Comparison of ENCODE assay signal across 8 cellular contexts in genomic region chr18:79949571-79950439, GRCh38. TPM values are rescaled to one million over a fixed set of nuclear protein-coding genes. Genes with fewer than 3 reads are reported as not detected.
DNase-seq lines count a peak whose midpoint lies in the region; ATAC-seq and TF ChIP-seq lines count a peak whose summit lies in the region.

No MANE protein-coding gene starts in this region.

- TF ChIP-seq CTCF in ovary (IDR thresholded peaks at IDR 0.05): no peak

- H3K36me3 ChIP-seq in SJCRH30: no peaks in the 10 kb centered on the region
- H3K36me3 ChIP-seq in esophagus (ENCODE audit: control insufficient read depth in 2 of 2, insufficient read depth in 2 of 2, low read length in 1 of 2): peaks cover 0 to 6% of the 10 kb centered on the region in 2 donors
- no peaks in the 10 kb centered on the region for H3K36me3 ChIP-seq in ovary

- peak overlapping the region; percentile 83 for H3K4me3 Mint-ChIP-seq in activated T-cell treated with anti-CD3 and anti-CD28 coated beads, Interleukin-2, amount 50 U/mL, for 24 hours

- ATAC-seq in GM19023 (IDR thresholded peaks at IDR 0.05; ENCODE audit: unreplicated experiment) (no peak), HG02759 (IDR thresholded peaks at IDR 0.05; ENCODE audit: unreplicated experiment) (no peak), GM19467 (IDR thresholded peaks at IDR 0.05; ENCODE audit: unreplicated experiment) (no peak)

- 61 to 62% methylated on average over 14 of the region's 14 CpGs for WGBS in esophagus, 2 donors
- WGBS in ovary, 3 donors: 65 to 75% (median 71%) methylated on average over 14 of the region's 14 CpGs

- H3K36me3 Mint-ChIP-seq in activated T-cell treated with anti-CD3 and anti-CD28 coated beads, Interleukin-2, amount 50 U/mL, for 24 hours (ENCODE audit: low read depth): peaks cover 31% of the 10 kb centered on the region

- TF ChIP-seq POLR2A in ovary (IDR thresholded peaks at IDR 0.05): no peak

- no peaks in the 10 kb centered on the region for H3K4me1 ChIP-seq in SJCRH30
- peaks cover 6 to 13% of the 10 kb centered on the region in 2 donors for H3K4me1 ChIP-seq in esophagus (ENCODE audit: control insufficient read depth in 2 of 2, insufficient read depth in 2 of 2, low read length in 1 of 2)
- peaks cover 17% of the 10 kb centered on the region for H3K4me1 ChIP-seq in ovary (ENCODE audit: insufficient read depth)

- H3K4me3 ChIP-seq in SJCRH30 (peak overlapping the region; percentile 65), esophagus (ENCODE audit: low read depth in 1 of 2, low read length in 2 of 2) (peak overlapping the region; percentile 73 to 88), ovary (peak overlapping the region; percentile 59)

- H3K27me3 ChIP-seq in SJCRH30 (no peaks in the 10 kb centered on the region), esophagus (ENCODE audit: control insufficient read depth in 1 of 2, insufficient read depth in 2 of 2, low read length in 2 of 2) (no peaks in the 10 kb centered on the region), ovary (no peaks in the 10 kb centered on the region)

- intact Hi-C loops in ovary (cut with DNase I): loop anchor here in 1 of 4 donors (5.0 kb wide), 1 partner anchor 87 kb away; no protein-coding TSS in a partner anchor

- TF ChIP-seq EP300 in ovary (IDR thresholded peaks at IDR 0.05): no peak

- DNase-seq in activated T-cell treated with anti-CD3 and anti-CD28 coated beads, Interleukin-2, amount 50 U/mL, for 24 hours: peak; percentile 24
- DNase-seq in activated T-cell treated with anti-CD3 and anti-CD28 coated beads for 4 hours: no peak
- no peak for DNase-seq in SJCRH30
- DNase-seq in ovary: peak in 3 of 5 donors; percentile 6 to 30 (median 17)

- H3K9me3 Mint-ChIP-seq in activated T-cell treated with anti-CD3 and anti-CD28 coated beads, Interleukin-2, amount 50 U/mL, for 24 hours: no peaks in the 10 kb centered on the region

- H3K27ac ChIP-seq in SJCRH30 (no peak overlapping the region), esophagus (ENCODE audit: low read depth in 2 of 2, low read length in 1 of 2) (peak overlapping the region; percentile 75 to 81), ovary (no peak overlapping the region)

- peak overlapping the region; percentile 70 for H3K27ac Mint-ChIP-seq in activated T-cell treated with anti-CD3 and anti-CD28 coated beads, Interleukin-2, amount 50 U/mL, for 24 hours

- peaks cover 49% of the 10 kb centered on the region for H3K4me1 Mint-ChIP-seq in activated T-cell treated with anti-CD3 and anti-CD28 coated beads, Interleukin-2, amount 50 U/mL, for 24 hours (ENCODE audit: low read depth)

- H3K9me3 ChIP-seq in SJCRH30 (replicated peaks) (no peaks in the 10 kb centered on the region), esophagus (ENCODE audit: control insufficient read depth in 2 of 2, insufficient read depth in 1 of 2, low read depth in 1 of 2, low read length in 1 of 2) (no peaks in the 10 kb centered on the region), ovary (no peaks in the 10 kb centered on the region)

- H3K27me3 Mint-ChIP-seq in activated T-cell treated with anti-CD3 and anti-CD28 coated beads, Interleukin-2, amount 50 U/mL, for 24 hours: no peaks in the 10 kb centered on the region

RNA-seq across cellular contexts. Expression of gene SLC66A2, which starts 1.6 kb away (rescaled TPM):
- 14.2 and 16.3 TPM in 2 replicates for total RNA-seq in SJCRH30 (2014; rRNA removed; shearing (Covaris generic))
- polyA plus RNA-seq in esophagus: 10 to 100 TPM; 38.8 to 57.7 TPM
- total RNA-seq in ovary: 10 to 100 TPM; 16.3 to 31.1 (median 27.0) TPM
- polyA plus RNA-seq in ovary: 10 to 100 TPM in 1 of 2 donors, 1 to 10 TPM in 1; 2.1 to 27.8 TPM

RNA-seq across cellular contexts. Expression of gene HSBP1L1, which starts 14.6 kb away (rescaled TPM):
- total RNA-seq in SJCRH30 (2014; rRNA removed; shearing (Covaris generic)): not detected in 2 replicates
- polyA plus RNA-seq in esophagus (10 to 100 TPM; 26.0 to 96.9 TPM), ovary (10 to 100 TPM; 11.4 to 15.9 TPM)
- total RNA-seq in ovary: 10 to 100 TPM in 6 of 7 donors, 1 to 10 TPM in 1; 7.6 to 26.2 (median 12.3) TPM

RNA-seq across cellular contexts. Expression of gene TXNL4A, which starts 38.6 kb away (rescaled TPM):
- 59.4 and 60.7 TPM in 2 replicates for total RNA-seq in SJCRH30 (2014; rRNA removed; shearing (Covaris generic))
- 10 to 100 TPM; 65.2 to 66.7 TPM for polyA plus RNA-seq in esophagus
- 10 to 100 TPM in 6 of 7 donors, 1 to 10 TPM in 1; 9.4 to 57.1 (median 42.3) TPM for total RNA-seq in ovary
- polyA plus RNA-seq in ovary: 10 to 100 TPM; 21.5 to 47.9 TPM

Comparison
In these comparisons a context has a peak if more than half of its experiments do, and no peak if none do; other contexts are left out.
1. DNase-seq: peak in activated T-cell treated with anti-CD3 and anti-CD28 coated beads, Interleukin-2, amount 50 U/mL, for 24 hours (single experiment) and ovary (3 of 5); none in activated T-cell treated with anti-CD3 and anti-CD28 coated beads for 4 hours (single experiment) and SJCRH30 (0 of 2).
2. H3K27ac ChIP-seq: peak in esophagus (2 of 2); none in SJCRH30 (single experiment) and ovary (0 of 2).
3. Peak in every context shown above with its lines, with median percentiles within 50 percentile points of each other: H3K4me3 ChIP-seq.